Comparison of ENCODE assay signal across 15 cellular contexts in genomic region chr16:55542459-55543082, GRCh38. TPM values are rescaled to one million over a fixed set of nuclear protein-coding genes. Genes with fewer than 3 reads are reported as not detected.
DNase-seq lines count a peak whose midpoint lies in the region; ATAC-seq, FAIRE-seq and TF ChIP-seq lines count a peak whose summit lies in the region.
"Had no signal": no experiment of that assay in that cellular context is flagged by ENCODE, and none has a peak within 500 bp of the region (broad histone marks: within the 10 kb centered on the region; RNA-seq: fewer than 3 reads in every experiment).

No MANE protein-coding gene starts in this region.

- H3K27ac ChIP-seq in left lung: no peak overlapping the region
- H3K27ac ChIP-seq: SJCRH30 had no signal

- intact Hi-C loops in left lung (cut with DNase I): loop anchor here in 1 of 2 donors (5.0 kb wide), 1 partner anchor 75 kb away; no protein-coding TSS in a partner anchor

- H3K27me3 ChIP-seq in bronchial epithelial cell (ENCODE audit: control insufficient read depth, insufficient read depth, low read length) (no peaks in the 10 kb centered on the region), left lung (no peaks in the 10 kb centered on the region)
- H3K27me3 ChIP-seq: MG63, SJCRH30 had no signal

- H3K9me3 ChIP-seq in left lung: no peaks in the 10 kb centered on the region
- H3K9me3 ChIP-seq: MG63, SJCRH30 had no signal

- peaks cover 0 to 13% of the 10 kb centered on the region in 2 donors for H3K4me1 ChIP-seq in left lung

- H3K4me3 ChIP-seq in bronchial epithelial cell (ENCODE audit: low read depth, low read length) (no peak overlapping the region), left lung (no peak overlapping the region)
- H3K4me3 ChIP-seq: MG63, SJCRH30 had no signal

- H3K36me3 ChIP-seq in bronchial epithelial cell (ENCODE audit: control insufficient read depth, insufficient read depth, low read length) (no peaks in the 10 kb centered on the region), left lung (peaks cover 0 to 14% of the 10 kb centered on the region in 2 donors)
- H3K36me3 ChIP-seq: MG63, SJCRH30 had no signal

- FAIRE-seq in HTR-8/SVneo (lab: Jason Lieb, UNC) (peak; percentile 44), bronchial epithelial cell (lab: Jason Lieb, UNC) (peak; percentile 73)
- FAIRE-seq: colon had no signal

- TF ChIP-seq CTCF in bronchial epithelial cell (IDR thresholded peaks at IDR 0.05; ENCODE audit: insufficient read depth, low read length, severe bottlenecking) (no peak), left lung (IDR thresholded peaks at IDR 0.05) (no peak)

- ATAC-seq in left lung (peak; percentile 62), GM19455 (IDR thresholded peaks at IDR 0.05; ENCODE audit: unreplicated experiment) (no peak), GM18858 (IDR thresholded peaks at IDR 0.05; ENCODE audit: unreplicated experiment) (no peak), GM18517 (IDR thresholded peaks at IDR 0.05; ENCODE audit: unreplicated experiment) (no peak)
- ATAC-seq: activated CD4-positive, CD25-positive, alpha-beta regulatory T cell treated with anti-CD3 and anti-CD28 coated beads, Interleukin-2, amount 50 U/mL, for 24 hours had no signal

- peak; percentile 80 for DNase-seq in EH (ENCODE audit: low read depth)
- peak; percentile 5 for DNase-seq in HTR-8/SVneo (ENCODE audit: insufficient read length, low spot score)
- DNase-seq in bronchial epithelial cell (ENCODE audit: low read depth): peak; percentile 83
- no peak for DNase-seq in left lung
- no peak for DNase-seq in activated gamma-delta T cell treated with Interleukin-2 at 50 U/mL for 16 hours
- DNase-seq: COR-L47; MG63; NCI-H510A; stimulated activated CD4-positive, alpha-beta T cell treated with anti-CD3 and anti-CD28 coated beads, Interleukin-2, amount 100 ng/mL, for 24 hours had no signal

RNA-seq across cellular contexts. Expression of gene CAPNS2, which starts 23.9 kb away (rescaled TPM):
- total RNA-seq in bronchial epithelial cell (29.2 and 103 TPM in 2 replicates), left lung (1 to 10 TPM in 1 of 2 donors, under 1 TPM in 1; 0.41 to 1.2 TPM)
- total RNA-seq: SJCRH30 had no signal

RNA-seq across cellular contexts. Expression of gene LPCAT2, which starts 33.7 kb away (rescaled TPM):
- total RNA-seq in bronchial epithelial cell (11.8 TPM in 2 replicates), left lung (10 to 100 TPM; 18.8 to 30.9 TPM)

Comparison
In these comparisons a context has a peak if more than half of its experiments do, and no peak if none do; other contexts are left out.
1. DNase-seq: peak in EH (single experiment), HTR-8/SVneo (single experiment) and bronchial epithelial cell (single experiment); none in left lung (0 of 2) and activated gamma-delta T cell treated with Interleukin-2 at 50 U/mL for 16 hours (single experiment).
2. RNA of gene CAPNS2, which starts 23.9 kb away (total RNA-seq): 29.2 to 103 TPM in bronchial epithelial cell; 0.41 to 1.2 TPM in left lung; every median in the first group is over 10 times any median in the second.